ENCODE assay signal across 18 cellular contexts in the genomic region with DNA sequence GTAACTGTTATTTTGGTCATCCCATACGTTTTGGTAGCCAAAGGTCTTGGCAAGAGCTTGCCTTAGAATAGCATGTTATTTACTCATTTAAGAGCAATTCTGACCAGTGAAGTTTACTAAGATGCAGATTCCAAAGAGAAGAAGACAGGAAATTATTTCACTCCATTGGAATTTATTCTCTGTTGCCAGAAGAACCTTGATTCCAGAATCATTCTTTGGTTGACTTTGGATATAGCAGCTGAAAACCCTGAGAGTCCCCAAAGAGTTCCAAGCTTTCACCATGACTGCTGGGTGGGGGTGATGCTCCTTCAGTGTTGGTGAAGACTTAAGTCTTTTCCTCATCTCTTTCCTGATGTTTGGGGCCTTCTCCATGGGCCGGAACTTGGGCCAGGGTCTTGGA.
A peak's percentile ranks its signal among the peaks of the same experiment; 100 is the strongest.
DNase-seq lines count a peak whose midpoint lies in the region; FAIRE-seq and TF ChIP-seq lines count a peak whose summit lies in the region.
"Had no signal": no experiment of that assay in that cellular context is flagged by ENCODE, and none has a peak within 500 bp of the region (broad histone marks: within the 10 kb centered on the region; RNA-seq: fewer than 3 reads in every experiment).

No MANE protein-coding gene starts in this region.

- H3K4ac ChIP-seq in mesendoderm (ENCODE audit: low read depth, low read length), result no peak overlapping the region

- no peak overlapping the region for H3K4me3 Mint-ChIP-seq in osteocyte (ENCODE audit: unreplicated experiment)
- H3K4me3 Mint-ChIP-seq: activated CD4-positive, alpha-beta T cell treated with anti-CD3 and anti-CD28 coated beads for 36 hours; neural progenitor cell had no signal

- H3K27me3 ChIP-seq in mesendoderm (ENCODE audit: insufficient read depth, low read length, poor library complexity), result no peaks in the 10 kb centered on the region
- H3K27me3 ChIP-seq: neural progenitor cell had no signal

- no peak overlapping the region for H2BK5ac ChIP-seq in mesendoderm (ENCODE audit: low read length)

- H3K4me1 Mint-ChIP-seq in osteocyte (ENCODE audit: unreplicated experiment), result no peaks in the 10 kb centered on the region
- H3K4me1 Mint-ChIP-seq: activated CD4-positive, alpha-beta T cell treated with anti-CD3 and anti-CD28 coated beads for 36 hours had no signal

- no peak overlapping the region for H3K27ac ChIP-seq in mesendoderm (ENCODE audit: low read depth, low read length)
- H3K27ac ChIP-seq: coronary artery, neural progenitor cell had no signal

- H3K4me3 ChIP-seq in epithelial cell of esophagus (ENCODE audit: low read length) (no peak overlapping the region), mesendoderm (ENCODE audit: low read length) (no peak overlapping the region)
- H3K4me3 ChIP-seq: coronary artery, neural progenitor cell had no signal

- H3K4me1 ChIP-seq in mesendoderm (ENCODE audit: control insufficient read depth, low read depth, low read length), result no peaks in the 10 kb centered on the region

- in situ Hi-C loops in ACHN (cut with HindIII; ENCODE audit: low pct_ligation_motif_present, low pct_unique_long_range_greater_than_20kb, low sequenced_read_pairs) (loop anchor here (25.0 kb wide), 1 partner anchor 176 kb away; no protein-coding TSS in a partner anchor), GM13977 (cut with MboI; ENCODE audit: low pct_unique_long_range_greater_than_20kb, low sequenced_read_pairs, unreplicated experiment) (no loop called here)

- TF ChIP-seq CTCF in epithelial cell of esophagus (IDR thresholded peaks at IDR 0.05; ENCODE audit: insufficient read depth, low read depth, low read length, missing control alignments) (no peak), osteocyte (IDR thresholded peaks at IDR 0.05) (no peak), GM13977 (IDR thresholded peaks at IDR 0.05; ENCODE audit: extremely low read depth, insufficient read depth, missing control alignments) (no peak)

- H3K79me2 ChIP-seq in mesendoderm (ENCODE audit: control insufficient read depth, insufficient read depth, low read length), result no peaks in the 10 kb centered on the region

- H3K18ac ChIP-seq in mesendoderm (ENCODE audit: low read length), result no peak overlapping the region

- no peaks in the 10 kb centered on the region for H3K79me1 ChIP-seq in mesendoderm (ENCODE audit: low read length)

- no CpG with 5 or more reads among the region's 2 CpGs for WGBS in mesendoderm (ENCODE audit: extremely low coverage, insufficient coverage, low lambda C conversion rate)

- H2BK120ac ChIP-seq in mesendoderm (ENCODE audit: low read depth, low read length), result no peak overlapping the region

- H3K36me3 ChIP-seq in mesendoderm (ENCODE audit: control insufficient read depth, insufficient read depth, low read length), result no peaks in the 10 kb centered on the region
- H3K36me3 ChIP-seq: neural progenitor cell had no signal

- no peak for FAIRE-seq in HTR-8/SVneo (lab: Jason Lieb, UNC)

- no peaks in the 10 kb centered on the region for H3K9me3 Mint-ChIP-seq in osteocyte (ENCODE audit: unreplicated experiment)
- H3K9me3 Mint-ChIP-seq: neural progenitor cell had no signal

- H3K4me2 ChIP-seq in mesendoderm (ENCODE audit: low read length), result no peak overlapping the region
- H3K4me2 ChIP-seq: neural progenitor cell had no signal

- H3K56ac ChIP-seq in mesendoderm (ENCODE audit: low read length), result no peak overlapping the region

- H3K27ac Mint-ChIP-seq in osteocyte (ENCODE audit: unreplicated experiment), result no peak overlapping the region
- H3K27ac Mint-ChIP-seq: activated CD4-positive, alpha-beta T cell treated with anti-CD3 and anti-CD28 coated beads for 36 hours; neural progenitor cell had no signal

- H2BK15ac ChIP-seq in mesendoderm (replicated peaks; ENCODE audit: low read depth), result no peak overlapping the region

- DNase-seq in ACHN (peak; percentile 12), HTR-8/SVneo (ENCODE audit: insufficient read length, low spot score) (peak; percentile 10), epithelial cell of esophagus (ENCODE audit: low read depth) (peak; percentile 15), mesendoderm (peak; percentile 13), osteocyte (ENCODE audit: extremely low spot score, unreplicated experiment) (no peak), GM13977 (ENCODE audit: low spot score) (no peak), NOMO-1 treated with dmso at 0.1 percent for 144 hours (lab: John Stamatoyannopoulos, UW; ENCODE audit: unreplicated experiment) (no peak), NCI-H345 treated with DMSO at 0.1 percent for 48 hours (lab: John Stamatoyannopoulos, UW; ENCODE audit: unreplicated experiment) (no peak)
- DNase-seq: activated CD4-positive, alpha-beta T cell treated with anti-CD3 and anti-CD28 coated beads for 36 hours; activated CD8-positive, alpha-beta memory T cell treated with anti-CD3 and anti-CD28 coated beads, Interleukin-2, amount 50 U/mL, for 48 hours; activated naive CD4-positive, alpha-beta T cell treated with Interleukin-2 at 50 U/mL for 16 hours; NCI-H2029 treated with DMSO at 0.1 percent for 48 hours; NCI-H510A; retina; SIG-M5; T-helper 9 cell had no signal

- H3K23ac ChIP-seq in mesendoderm (ENCODE audit: low read length), result no peak overlapping the region

- no peak overlapping the region for H4K8ac ChIP-seq in mesendoderm (ENCODE audit: low read depth, low read length)

- no peak overlapping the region for H4K5ac ChIP-seq in mesendoderm (ENCODE audit: low read length)

- peaks cover 65% of the 10 kb centered on the region for H3K27me3 Mint-ChIP-seq in osteocyte (ENCODE audit: unreplicated experiment)

- no peak overlapping the region for H3K9ac ChIP-seq in mesendoderm (ENCODE audit: low read length)
- H3K9ac ChIP-seq: neural progenitor cell had no signal

- H2AK5ac ChIP-seq in mesendoderm (ENCODE audit: low read length), result no peak overlapping the region

- H3K36me3 Mint-ChIP-seq in osteocyte (ENCODE audit: unreplicated experiment), result no peaks in the 10 kb centered on the region
- H3K36me3 Mint-ChIP-seq: neural progenitor cell had no signal

Comparison
In these comparisons a context has a peak if more than half of its experiments do, and no peak if none do; other contexts are left out.
1. DNase-seq: peak in ACHN (single experiment), HTR-8/SVneo (single experiment), epithelial cell of esophagus (single experiment) and mesendoderm (single experiment); none in osteocyte (single experiment), GM13977 (single experiment), NOMO-1 treated with dmso at 0.1 percent for 144 hours (single experiment) and NCI-H345 treated with DMSO at 0.1 percent for 48 hours (single experiment).